8 cellular contexts compared by ENCODE assay signal in genomic region chr6:147395158-147395557, GRCh38.
"Had no signal": no experiment of that assay in that cellular context is flagged by ENCODE, and none has a peak within 500 bp of the region (broad histone marks: within the 10 kb centered on the region; RNA-seq: fewer than 3 reads in every experiment).

No MANE protein-coding gene starts in this region.

- H3K9me3 ChIP-seq: testis had no signal

- DNase-seq: activated CD4-positive, alpha-beta T cell treated with anti-CD3 and anti-CD28 coated beads for 4 hours; activated CD8-positive, alpha-beta memory T cell treated with anti-CD3 and anti-CD28 coated beads, Interleukin-2, amount 50 U/mL, for 48 hours; activated CD8-positive, alpha-beta T cell treated with anti-CD3 and anti-CD28 coated beads for 36 hours; mesendoderm; stimulated activated CD4-positive, alpha-beta T cell treated with anti-CD3 and anti-CD28 coated beads, Interleukin-15, amount 100 ng/mL, for 24 hours; stimulated activated CD4-positive, alpha-beta T cell treated with anti-CD3 and anti-CD28 coated beads, Interleukin-4, amount 100 ng/mL, for 24 hours; testis had no signal

- H3K27me3 ChIP-seq: testis had no signal

- ATAC-seq: activated CD8-positive, alpha-beta T cell treated with anti-CD3 and anti-CD28 coated beads for 36 hours; esophagus mucosa had no signal

- H3K4me3 ChIP-seq: testis had no signal
